Comparison of ENCODE assay signal across 18 cellular contexts in genomic region chr17:73465851-73466250, GRCh38.
DNase-seq lines count a peak whose midpoint lies in the region; ATAC-seq and TF ChIP-seq lines count a peak whose summit lies in the region.
"Had no signal": no experiment of that assay in that cellular context is flagged by ENCODE, and none has a peak within 500 bp of the region (broad histone marks: within the 10 kb centered on the region; RNA-seq: fewer than 3 reads in every experiment).

No MANE protein-coding gene starts in this region.

- peak overlapping the region; percentile 47 for H3K4me2 ChIP-seq in neural progenitor cell

- H3K27ac Mint-ChIP-seq in neural progenitor cell = no peak overlapping the region
- peak overlapping the region in 3 of 10 donors; percentile 36 to 57 (median 42) for H3K27ac Mint-ChIP-seq in naive thymus-derived CD8-positive, alpha-beta T cell
- H3K27ac Mint-ChIP-seq: CD4-positive, CD25-positive, alpha-beta regulatory T cell had no signal

- no peaks in the 10 kb centered on the region for H3F3A ChIP-seq in neural progenitor cell (ENCODE audit: low read depth)

- H3K9me3 Mint-ChIP-seq in neural progenitor cell = no peaks in the 10 kb centered on the region
- H3K9me3 Mint-ChIP-seq in naive thymus-derived CD8-positive, alpha-beta T cell = no peaks in the 10 kb centered on the region

- POLR2A ChIA-PET in Panc1 (lab: Charles Lee) = no interaction called here
- POLR2A ChIA-PET in naive thymus-derived CD8-positive, alpha-beta T cell (lab: Charles Lee) = no interaction called here

- CTCF ChIA-PET in Panc1 (lab: Charles Lee) = no interaction called here

- TF ChIP-seq CTCF in Panc1 (IDR thresholded peaks at IDR 0.05) = no peak
- no peak for TF ChIP-seq CTCF in neural progenitor cell (IDR thresholded peaks at IDR 0.05)

- H3K4me1 ChIP-seq in Panc1 (ENCODE audit: control insufficient read depth, insufficient read depth, low read length) (no peaks in the 10 kb centered on the region), neural progenitor cell (peaks cover 12% of the 10 kb centered on the region)
- H3K4me1 ChIP-seq: SJCRH30 had no signal

- H3K9ac ChIP-seq in neural progenitor cell = no peak overlapping the region

- H3K27me3 Mint-ChIP-seq in neural progenitor cell (ENCODE audit: insufficient read depth, low read depth) = peaks cover 2% of the 10 kb centered on the region
- H3K27me3 Mint-ChIP-seq in naive thymus-derived CD8-positive, alpha-beta T cell = no peaks in the 10 kb centered on the region

- H3K4me3 Mint-ChIP-seq in neural progenitor cell = no peak overlapping the region
- no peak overlapping the region for H3K4me3 Mint-ChIP-seq in naive thymus-derived CD8-positive, alpha-beta T cell
- H3K4me3 Mint-ChIP-seq: CD4-positive, CD25-positive, alpha-beta regulatory T cell had no signal

- peaks cover 2% of the 10 kb centered on the region for H3K36me3 Mint-ChIP-seq in neural progenitor cell
- H3K36me3 Mint-ChIP-seq in naive thymus-derived CD8-positive, alpha-beta T cell = no peaks in the 10 kb centered on the region
- H3K36me3 Mint-ChIP-seq: CD4-positive, CD25-positive, alpha-beta regulatory T cell had no signal

- H3K27me3 ChIP-seq in Panc1 (ENCODE audit: control insufficient read depth, insufficient read depth, low read length) = no peaks in the 10 kb centered on the region
- H3K27me3 ChIP-seq in neural progenitor cell = no peaks in the 10 kb centered on the region
- H3K27me3 ChIP-seq: BE2C, SJCRH30 had no signal

- H3K4me1 Mint-ChIP-seq in neural progenitor cell = peaks cover 39% of the 10 kb centered on the region
- H3K4me1 Mint-ChIP-seq in naive thymus-derived CD8-positive, alpha-beta T cell = peaks cover 0 to 8% (median 1%) of the 10 kb centered on the region in 4 donors
- H3K4me1 Mint-ChIP-seq: CD4-positive, CD25-positive, alpha-beta regulatory T cell had no signal

- no peak overlapping the region for H3K4me3 ChIP-seq in Panc1 (ENCODE audit: low read depth in 2 of 2, low read length in 2 of 2)
- no peak overlapping the region for H3K4me3 ChIP-seq in neural progenitor cell
- H3K4me3 ChIP-seq: SJCRH30 had no signal

- H3K36me3 ChIP-seq in Panc1 (ENCODE audit: control insufficient read depth, insufficient read depth, low read length) = no peaks in the 10 kb centered on the region
- no peaks in the 10 kb centered on the region for H3K36me3 ChIP-seq in neural progenitor cell
- H3K36me3 ChIP-seq: BE2C had no signal

- DNase-seq in NCI-H1092 treated with DMSO at 0.1 percent for 48 hours (lab: John Stamatoyannopoulos, UW) = peak; percentile 71
- no peak for DNase-seq in NCI-H1092 (lab: John Stamatoyannopoulos, UW)
- DNase-seq in NCI-H1694 treated with DMSO at 0.1 percent for 48 hours (lab: John Stamatoyannopoulos, UW) = peak; percentile 76
- DNase-seq in Panc1 (ENCODE audit: low read depth, low spot score) = no peak
- no peak for DNase-seq in neural progenitor cell (ENCODE audit: low spot score)
- no peak for DNase-seq in activated T-cell treated with anti-CD3 and anti-CD28 coated beads, Interleukin-2, amount 50 U/mL, for 48 hours
- DNase-seq in Kasumi-1 (lab: John Stamatoyannopoulos, UW) = no peak
- DNase-seq in naive thymus-derived CD8-positive, alpha-beta T cell = no peak
- DNase-seq: BE2C; CD4-positive, CD25-positive, alpha-beta regulatory T cell; GF-D8; NCI-H2029 treated with DMSO at 0.1 percent for 48 hours; PC-3; SJCRH30; T1000 had no signal

- no peaks in the 10 kb centered on the region for H3K79me2 ChIP-seq in neural progenitor cell (ENCODE audit: low read depth)

- intact Hi-C loops in Panc1 (cut with micrococcal nuclease; ENCODE audit: unreplicated experiment) = no loop called here

- in situ Hi-C loops in Panc1 (cut with HindIII; ENCODE audit: low pct_unique_long_range_greater_than_20kb, low sequenced_read_pairs) = no loop called here

- no TSS peak for BruUV-seq in Panc1 (replicated peaks; lab: Mats Ljungman, UMichigan)

- H3K27ac ChIP-seq in Panc1 (ENCODE audit: low read length) = no peak overlapping the region
- H3K27ac ChIP-seq in neural progenitor cell = peak overlapping the region; percentile 29
- H3K27ac ChIP-seq: 22Rv1, RWPE1, SJCRH30 had no signal

- 0 out of 2 replicates have a peak, but pooled peaks have one; percentile 32 for ATAC-seq in Panc1
- no peak for ATAC-seq in naive thymus-derived CD8-positive, alpha-beta T cell
- ATAC-seq: HCT116, PC-3 had no signal

- H3K9me3 ChIP-seq in Panc1 (ENCODE audit: control insufficient read depth, insufficient read depth, low read depth, low read length) (no peaks in the 10 kb centered on the region), neural progenitor cell (ENCODE audit: low read depth) (no peaks in the 10 kb centered on the region)
- H3K9me3 ChIP-seq: BE2C, SJCRH30 had no signal

- H2AFZ ChIP-seq in neural progenitor cell (replicated peaks) = no peak overlapping the region

- H4K20me1 ChIP-seq in neural progenitor cell (ENCODE audit: low read depth) = peaks cover 43% of the 10 kb centered on the region

Comparison
In these comparisons a context has a peak if more than half of its experiments do, and no peak if none do; other contexts are left out.
1. DNase-seq: peak in NCI-H1092 treated with DMSO at 0.1 percent for 48 hours (single experiment) and NCI-H1694 treated with DMSO at 0.1 percent for 48 hours (single experiment); none in NCI-H1092 (single experiment), Panc1 (single experiment), neural progenitor cell (single experiment), activated T-cell treated with anti-CD3 and anti-CD28 coated beads, Interleukin-2, amount 50 U/mL, for 48 hours (0 of 2), Kasumi-1 (0 of 2) and naive thymus-derived CD8-positive, alpha-beta T cell (0 of 10).